Comparison of ENCODE assay signal across 14 cellular contexts in the genomic region with DNA sequence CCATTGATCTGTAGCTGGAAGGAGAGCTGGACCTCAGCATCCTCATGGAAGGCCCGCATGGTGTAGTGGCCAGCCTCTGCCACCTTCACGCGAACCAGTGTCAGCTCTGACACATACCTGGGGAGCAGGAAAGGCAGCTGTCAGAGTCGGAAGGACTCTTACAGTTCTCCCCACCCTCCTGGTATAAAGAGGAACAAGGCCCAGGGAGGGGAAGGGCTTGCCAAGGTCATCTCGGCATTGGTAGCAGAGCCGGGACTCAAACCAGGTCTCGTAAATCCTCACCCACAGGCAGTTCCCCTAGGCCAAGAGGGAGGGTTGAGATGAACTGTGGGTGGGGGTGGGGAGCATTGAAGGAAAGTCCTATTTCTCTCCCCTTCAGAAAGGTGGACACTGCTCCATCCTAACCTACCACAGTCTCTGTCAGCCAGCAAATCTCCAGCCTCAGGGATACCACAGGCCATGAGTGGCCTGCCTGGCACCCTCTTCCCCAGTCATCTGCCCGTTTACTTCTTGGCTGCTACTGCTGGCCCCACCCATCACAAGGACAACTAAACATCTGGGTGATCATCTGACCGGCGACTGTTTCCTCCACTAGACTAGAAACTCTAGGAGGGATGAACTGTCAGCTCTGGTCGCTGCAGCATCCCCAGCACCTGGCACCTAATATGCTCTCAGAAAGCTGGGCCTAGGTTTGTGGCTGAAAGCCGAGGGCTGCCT. TPM values are rescaled to one million over a fixed set of nuclear protein-coding genes. Genes with fewer than 3 reads are reported as not detected.
A peak's percentile ranks its signal among the peaks of the same experiment; 100 is the strongest.
DNase-seq lines count a peak whose midpoint lies in the region; TF ChIP-seq lines count a peak whose summit lies in the region.
"Had no signal": no experiment of that assay in that cellular context is flagged by ENCODE, and none has a peak within 500 bp of the region (broad histone marks: within the 10 kb centered on the region; RNA-seq: fewer than 3 reads in every experiment).

No MANE protein-coding gene starts in this region.

- H3K36me3 ChIP-seq in sigmoid colon, result peaks cover 0 to 45% (median 11%) of the 10 kb centered on the region in 4 donors

- H3K27me3 Mint-ChIP-seq in CD14-positive monocyte (ENCODE audit: low read depth in 3 of 3), result peaks cover 2 to 5% (median 3%) of the 10 kb centered on the region in 3 donors
- H3K27me3 Mint-ChIP-seq: CD4-positive, CD25-positive, alpha-beta regulatory T cell had no signal

- peaks cover 0 to 44% (median 39%) of the 10 kb centered on the region in 4 donors for H3K4me1 ChIP-seq in sigmoid colon

- 28 to 46% methylated on average over 12 of the region's 12 CpGs for WGBS in sigmoid colon, 2 donors

- TF ChIP-seq POLR2A in sigmoid colon (IDR thresholded peaks at IDR 0.05), result no peak

- H3K36me3 Mint-ChIP-seq in CD14-positive monocyte, result peaks cover 0 to 1% of the 10 kb centered on the region in 2 donors
- H3K36me3 Mint-ChIP-seq: CD4-positive, CD25-positive, alpha-beta regulatory T cell; WTC11 had no signal

- no peaks in the 10 kb centered on the region for H3K27me3 ChIP-seq in sigmoid colon
- H3K27me3 ChIP-seq: brain microvascular endothelial cell had no signal

- peak; percentile 64 for DNase-seq in CD14-positive monocyte (ENCODE audit: low spot score)
- peak; percentile 18 for DNase-seq in RPMI8226
- DNase-seq in fibroblast of the aortic adventitia (ENCODE audit: low read depth), result peak; percentile 47
- DNase-seq in sigmoid colon, result no peak
- no peak for DNase-seq in activated CD4-positive, CD25-positive, alpha-beta regulatory T cell treated with anti-CD3 and anti-CD28 coated beads, Interleukin-2, amount 50 U/mL, for 72 hours
- no peak for DNase-seq in central memory CD4-positive, alpha-beta T cell
- DNase-seq in NCI-H2227 treated with DMSO at 0.1 percent for 48 hours (lab: John Stamatoyannopoulos, UW), result no peak
- DNase-seq in DMS153 (lab: John Stamatoyannopoulos, UW), result no peak
- DNase-seq: brain microvascular endothelial cell; CD4-positive, CD25-positive, alpha-beta regulatory T cell; spleen had no signal

- no peaks in the 10 kb centered on the region for H3K9me3 ChIP-seq in sigmoid colon
- H3K9me3 ChIP-seq: spleen had no signal

- no peak overlapping the region for H3K4me3 Mint-ChIP-seq in CD14-positive monocyte
- H3K4me3 Mint-ChIP-seq: CD4-positive, CD25-positive, alpha-beta regulatory T cell; WTC11 had no signal

- intact Hi-C loops in CD14-positive monocyte (cut with micrococcal nuclease), result loop anchor here (2.0 to 10.0 kb wide), 3 partner anchors 40 to 213 kb away; no protein-coding TSS in a partner anchor
- intact Hi-C loops in sigmoid colon (cut with DNase I), result no loop called here

- H3K4me1 Mint-ChIP-seq in CD14-positive monocyte, result peaks cover 34% of the 10 kb centered on the region
- H3K4me1 Mint-ChIP-seq: CD4-positive, CD25-positive, alpha-beta regulatory T cell had no signal

- H3K27ac Mint-ChIP-seq in CD14-positive monocyte, result peak overlapping the region; percentile 8 to 86 (median 69)
- H3K27ac Mint-ChIP-seq: CD4-positive, CD25-positive, alpha-beta regulatory T cell; WTC11 had no signal

- TF ChIP-seq CTCF in CD14-positive monocyte (IDR thresholded peaks at IDR 0.05) (no peak), fibroblast of the aortic adventitia (IDR thresholded peaks at IDR 0.05; ENCODE audit: insufficient read depth, low read length) (no peak), sigmoid colon (IDR thresholded peaks at IDR 0.05) (no peak)

- H3K9me3 Mint-ChIP-seq in CD14-positive monocyte, result no peaks in the 10 kb centered on the region
- H3K9me3 Mint-ChIP-seq: WTC11 had no signal

- H3K27ac ChIP-seq in sigmoid colon, result peak overlapping the region; percentile 40 to 68 (median 58)
- H3K27ac ChIP-seq: brain microvascular endothelial cell had no signal

- no peak for TF ChIP-seq EP300 in sigmoid colon (IDR thresholded peaks at IDR 0.05)

- H3K4me3 ChIP-seq in fibroblast of the aortic adventitia (ENCODE audit: low read depth, low read length), result no peak overlapping the region
- no peak overlapping the region for H3K4me3 ChIP-seq in sigmoid colon
- H3K4me3 ChIP-seq: spleen had no signal

RNA-seq across cellular contexts. Expression of gene PDGFRB, which starts 23.5 kb away (rescaled TPM):
- under 1 TPM; 0.04 to 0.20 TPM for polyA plus RNA-seq in CD14-positive monocyte
- 111 and 180 TPM in 2 replicates for total RNA-seq in fibroblast of the aortic adventitia (ENCODE audit: low replicate concordance)
- total RNA-seq in sigmoid colon, result 100 to 1,000 TPM in 1 of 4 donors, 10 to 100 TPM in 3; 54.9 to 104 (median 69.4) TPM
- polyA plus RNA-seq in sigmoid colon, result 10 to 100 TPM in 1 of 3 donors, 1 to 10 TPM in 2; 3.9 to 26.7 (median 6.0) TPM
- total RNA-seq: CD4-positive, CD25-positive, alpha-beta regulatory T cell had no signal
- polyA plus RNA-seq: neural cell had no signal

RNA-seq across cellular contexts. Expression of gene CDX1, which starts 34.4 kb away (rescaled TPM):
- polyA plus RNA-seq in CD14-positive monocyte, result not detected
- 0.18 and 0.65 TPM in 2 replicates for total RNA-seq in fibroblast of the aortic adventitia (ENCODE audit: low replicate concordance)
- total RNA-seq in sigmoid colon, result 1 to 10 TPM in 1 of 4 donors, under 1 TPM in 1, not detected in 2; 0.71 to 1.4 TPM
- polyA plus RNA-seq in sigmoid colon, result 100 to 1,000 TPM; 325 to 455 (median 330) TPM
- total RNA-seq: CD4-positive, CD25-positive, alpha-beta regulatory T cell; epithelial cell of proximal tubule had no signal
- polyA plus RNA-seq: CD4-positive, CD25-positive, alpha-beta regulatory T cell; neural cell had no signal

RNA-seq across cellular contexts. Expression of gene CSF1R, which starts 45.8 kb away (rescaled TPM):
- polyA plus RNA-seq in CD14-positive monocyte (100 to 1,000 TPM; 180 to 242 TPM), sigmoid colon (10 to 100 TPM; 10.8 to 26.1 (median 16.3) TPM)
- total RNA-seq in fibroblast of the aortic adventitia (ENCODE audit: low replicate concordance) (under 0.01 and 0.16 TPM in 2 replicates), sigmoid colon (10 to 100 TPM; 21.9 to 44.4 (median 36.0) TPM)
- total RNA-seq: CD4-positive, CD25-positive, alpha-beta regulatory T cell; epithelial cell of proximal tubule had no signal
- polyA plus RNA-seq: neural cell had no signal

RNA-seq across cellular contexts. Expression of gene SLC6A7, which starts 57.7 kb away (rescaled TPM):
- polyA plus RNA-seq in CD14-positive monocyte (not detected), sigmoid colon (10 to 100 TPM in 1 of 3 donors, under 1 TPM in 2; 0.46 to 10.8 (median 0.60) TPM)
- total RNA-seq in fibroblast of the aortic adventitia (ENCODE audit: low replicate concordance) (not detected in 2 replicates), sigmoid colon (not detected)
- total RNA-seq: CD4-positive, CD25-positive, alpha-beta regulatory T cell; epithelial cell of proximal tubule; spleen had no signal
- polyA plus RNA-seq: CD4-positive, CD25-positive, alpha-beta regulatory T cell had no signal

Comparison
In these comparisons a context has a peak if more than half of its experiments do, and no peak if none do; other contexts are left out.
1. DNase-seq: peak in CD14-positive monocyte (single experiment), RPMI8226 (single experiment) and fibroblast of the aortic adventitia (single experiment); none in sigmoid colon (single experiment), activated CD4-positive, CD25-positive, alpha-beta regulatory T cell treated with anti-CD3 and anti-CD28 coated beads, Interleukin-2, amount 50 U/mL, for 72 hours (single experiment), central memory CD4-positive, alpha-beta T cell (single experiment), NCI-H2227 treated with DMSO at 0.1 percent for 48 hours (single experiment) and DMS153 (single experiment).
2. RNA of gene CSF1R, which starts 45.8 kb away (total RNA-seq): 21.9 to 44.4 TPM in sigmoid colon; under 0.01 to 0.16 TPM in fibroblast of the aortic adventitia; every median in the first group is over 10 times any median in the second.